ENCODE assay signal across 8 cellular contexts in the genomic region with DNA sequence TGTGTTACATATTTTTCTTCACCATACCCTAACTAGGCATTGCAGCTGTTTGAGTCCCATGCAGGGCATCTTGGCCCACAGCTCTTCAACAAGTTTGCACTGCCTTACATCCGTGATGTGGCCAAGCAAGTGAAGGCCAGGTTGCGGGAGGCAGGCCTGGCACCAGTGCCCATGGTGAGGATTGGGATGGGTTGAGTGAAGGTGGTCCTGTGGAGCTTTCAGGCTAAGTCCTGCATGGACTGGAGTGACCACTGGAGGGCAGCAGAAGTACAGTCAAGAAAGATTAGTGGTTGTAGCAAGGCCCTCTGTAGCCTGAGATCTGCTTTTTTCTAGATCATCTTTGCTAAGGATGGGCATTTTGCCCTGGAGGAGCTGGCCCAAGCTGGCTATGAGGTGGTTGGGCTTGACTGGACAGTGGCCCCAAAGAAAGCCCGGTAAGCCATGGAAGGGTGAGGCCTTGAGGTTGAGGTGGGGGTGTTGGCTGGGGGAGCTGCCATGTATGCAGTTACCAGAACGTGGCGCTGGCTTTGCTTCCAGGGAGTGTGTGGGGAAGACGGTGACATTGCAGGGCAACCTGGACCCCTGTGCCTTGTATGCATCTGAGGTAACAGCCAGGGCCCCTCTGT. TPM values are rescaled to one million over a fixed set of nuclear protein-coding genes. Genes with fewer than 3 reads are reported as not detected.
A peak's percentile ranks its signal among the peaks of the same experiment; 100 is the strongest.
DNase-seq lines count a peak whose midpoint lies in the region; ATAC-seq, FAIRE-seq and TF ChIP-seq lines count a peak whose summit lies in the region.

No MANE protein-coding gene starts in this region.

- peak overlapping the region; percentile 28 for H3K4me2 ChIP-seq in HepG2 (ENCODE audit: low read depth, low read length)

- H3K27ac Mint-ChIP-seq in activated CD4-positive, alpha-beta T cell treated with anti-CD3 and anti-CD28 coated beads for 36 hours, result peak overlapping the region; percentile 64

- H3K9ac ChIP-seq in HepG2 (ENCODE audit: insufficient read depth, low read depth, low read length), result no peak overlapping the region

- CTCF ChIA-PET in AG04450 (lab: Charles Lee) (interaction anchor here (0.5 to 11.4 kb wide), 51 partner anchors 9 to 555 kb away, joined by 3 to 616 read pairs (median 4); partner anchors contain the start of genes BEST4, CCDC163, EIF2B3 and HPDL), HepG2 (lab: Yijun Ruan, JAX; ENCODE audit: low intra/inter-chr PET ratio, low total read pairs) (interaction anchor here (0.6 to 2.2 kb wide), 3 partner anchors 231 to 290 kb away, joined by 3 to 24 read pairs (median 12); no protein-coding TSS in a partner anchor)
- CTCF ChIA-PET in activated CD4-positive, alpha-beta T cell treated with anti-CD3 and anti-CD28 coated beads for 36 hours (lab: Charles Lee), result interaction anchor here (0.6 to 12.6 kb wide), 26 partner anchors 9 to 515 kb away, joined by 3 to 255 read pairs (median 4); partner anchors contain the start of genes MUTYH, PLK3, TESK2 and TOE1

- H3K9me3 ChIP-seq in AG04450 (ENCODE audit: control insufficient read depth, insufficient read depth, low read length) (no peaks in the 10 kb centered on the region; the same call in 1 of the 2 replicates), HepG2 (ENCODE audit: low read length) (no peaks in the 10 kb centered on the region)

- 73% methylated on average over 4 of the region's 6 CpGs for WGBS in HepG2 (ENCODE audit: low lambda C conversion rate)

- peaks cover 32% of the 10 kb centered on the region for H3K4me1 Mint-ChIP-seq in activated CD4-positive, alpha-beta T cell treated with anti-CD3 and anti-CD28 coated beads for 36 hours

- peak; percentile 89 for TF ChIP-seq RAD21 in HepG2 (CRISPR knock-in tag; IDR thresholded peaks at IDR 0.05)

- intact Hi-C loops in activated CD4-positive, alpha-beta T cell treated with anti-CD3 and anti-CD28 coated beads for 36 hours (cut with DNase I, micrococcal nuclease), result loop anchor here (1.0 to 5.0 kb wide), 7 partner anchors 177 to 1233 kb away; partner anchors contain the start of genes BEST4 (in 1 of the 2), NASP (in 1 of the 2), RAD54L (in 1 of the 2) and RNU5D-1 (in 1 of the 2)
- intact Hi-C loops in HepG2 (cut with micrococcal nuclease; ENCODE audit: unreplicated experiment), result loop anchor here (1.0 to 5.0 kb wide), 3 partner anchors 177 to 286 kb away; no protein-coding TSS in a partner anchor

- peaks cover 26% of the 10 kb centered on the region for H3K79me2 ChIP-seq in HepG2 (ENCODE audit: insufficient read depth, low read length)

- H3K27me3 Mint-ChIP-seq in activated CD4-positive, alpha-beta T cell treated with anti-CD3 and anti-CD28 coated beads for 36 hours, result no peaks in the 10 kb centered on the region

- FAIRE-seq in H54 (lab: Jason Lieb, UNC) (no peak), HepG2 (lab: Jason Lieb, UNC) (peak; percentile 92)

- DNase-seq in AG04450 (ENCODE audit: low read depth, low spot score) (peak; percentile 74), H54 (ENCODE audit: insufficient read length, low spot score) (peak; percentile 58), NCI-H460 (ENCODE audit: extremely low read depth, low read depth) (peak; percentile 69), cerebellum (ENCODE audit: low spot score) (peak; percentile 90), HepG2 (ENCODE audit: low spot score) (peak; percentile 72)
- DNase-seq in activated CD4-positive, alpha-beta T cell treated with anti-CD3 and anti-CD28 coated beads for 36 hours, result peak; percentile 88
- DNase-seq in stimulated activated CD4-positive, alpha-beta T cell treated with anti-CD3 and anti-CD28 coated beads, Interleukin-4, amount 100 ng/mL, for 4 hours, result peak; percentile 66 to 75

- H3K9me3 Mint-ChIP-seq in activated CD4-positive, alpha-beta T cell treated with anti-CD3 and anti-CD28 coated beads for 36 hours (ENCODE audit: low read depth), result no peaks in the 10 kb centered on the region

- TF ChIP-seq EP300 in HepG2 (IDR thresholded peaks at IDR 0.05; ENCODE audit: low read depth in 2 of 2, low read length in 2 of 2), result no peak
- no peak for TF ChIP-seq EP300 in HepG2 (CRISPR knock-in tag; IDR thresholded peaks at IDR 0.05; ENCODE audit: borderline replicate concordance)

- peaks cover 6% of the 10 kb centered on the region for H3K36me3 Mint-ChIP-seq in activated CD4-positive, alpha-beta T cell treated with anti-CD3 and anti-CD28 coated beads for 36 hours (ENCODE audit: low read depth)

- peak; percentile 18 for ATAC-seq in activated CD4-positive, alpha-beta T cell treated with anti-CD3 and anti-CD28 coated beads for 36 hours
- ATAC-seq in HepG2 (peak; percentile 8; the same call in 2 of the 3 replicates), GM21423 (IDR thresholded peaks at IDR 0.05; ENCODE audit: unreplicated experiment) (no peak)

- TF ChIP-seq POLR2A in H54 (IDR thresholded peaks at IDR 0.05; ENCODE audit: low read depth, low read length) (no peak), HepG2 (IDR thresholded peaks at IDR 0.05; ENCODE audit: insufficient read depth in 1 of 2, low read depth in 2 of 2, low read length in 2 of 2) (no peak; a peak in 2 of 4 replicates)

- BruUV-seq in HepG2 (replicated peaks; lab: Mats Ljungman, UMichigan), result no TSS peak

- H3K4me3 ChIP-seq in AG04450 (ENCODE audit: low read depth, low read length) (peak overlapping the region; percentile 27), HepG2 (replicated peaks in 1 of 3; ENCODE audit: insufficient read depth in 1 of 3, low read depth in 2 of 3, low read length in 3 of 3) (no peak overlapping the region)

- in situ Hi-C loops in HepG2 (cut with HindIII; ENCODE audit: extremely low pct_ligation_motif_present, low pct_unique_long_range_greater_than_20kb), result loop anchor here (5.0 to 25.0 kb wide), 4 partner anchors 177 to 478 kb away; partner anchors contain the start of genes PTCH2 and TESK2

- H3K27ac ChIP-seq in AG04450 (ENCODE audit: low read depth, low read length) (no peak overlapping the region), HepG2 (ENCODE audit: extremely low read length, insufficient read depth, low read length) (no peak overlapping the region)

- H4K20me1 ChIP-seq in HepG2 (ENCODE audit: insufficient read depth, low read length), result no peaks in the 10 kb centered on the region

- peak overlapping the region; percentile 49 for H3K4me3 Mint-ChIP-seq in activated CD4-positive, alpha-beta T cell treated with anti-CD3 and anti-CD28 coated beads for 36 hours

- peak; percentile 89 for TF ChIP-seq CTCF in AG04450 (IDR thresholded peaks at IDR 0.05; ENCODE audit: low read depth, low read length)
- peak; percentile 97 for TF ChIP-seq CTCF in HepG2 (CRISPR knock-in tag; IDR thresholded peaks at IDR 0.05)

- peaks cover 0 to 15% of the 10 kb centered on the region in 2 experiments; a peak in 3 of 5 replicates for H3K36me3 ChIP-seq in HepG2 (replicated peaks in 1 of 2; ENCODE audit: control insufficient read depth in 1 of 2, insufficient read depth in 2 of 2, low read length in 2 of 2)

- H3K27me3 ChIP-seq in AG04450 (ENCODE audit: control insufficient read depth, insufficient read depth, low read length), result no peaks in the 10 kb centered on the region
- H3K27me3 ChIP-seq in HepG2 (ENCODE audit: control insufficient read depth in 1 of 2, insufficient read depth in 2 of 2, low read length in 2 of 2), result no peaks in the 10 kb centered on the region; a peak in 1 of 5 replicates

- peaks cover 30% of the 10 kb centered on the region for H3K4me1 ChIP-seq in HepG2 (ENCODE audit: insufficient read depth, low read length)

- POLR2A ChIA-PET in AG04450 (lab: Yijun Ruan, JAX), result interaction anchor here (0.8 to 1.7 kb wide), 5 partner anchors 215 to 507 kb away, joined by 3 to 8 read pairs (median 4); partner anchors contain the start of genes MUTYH, PLK3, PRDX1 and TOE1
- POLR2A ChIA-PET in activated CD4-positive, alpha-beta T cell treated with anti-CD3 and anti-CD28 coated beads for 36 hours (lab: Charles Lee), result interaction anchor here (0.5 to 4.7 kb wide), 7 partner anchors 29 to 481 kb away, joined by 3 to 33 read pairs (median 4); partner anchors contain the start of genes MUTYH and TOE1
- POLR2A ChIA-PET in HepG2 (lab: Yijun Ruan, JAX), result interaction anchor here (0.5 to 10.4 kb wide), 7 partner anchors 25 to 484 kb away, joined by 3 to 231 read pairs (median 3); partner anchors contain the start of genes MUTYH and TOE1

- no peak overlapping the region for H2AFZ ChIP-seq in HepG2 (ENCODE audit: low read length)

RNA-seq across cellular contexts. Expression of gene UROD, which starts 2.5 kb away (rescaled TPM):
- polyA plus RNA-seq in AG04450 (2011; rRNA removed) (185 and 226 TPM in 2 replicates), HepG2 (2011; rRNA removed) (162 and 172 TPM in 2 replicates)
- polyA minus RNA-seq in AG04450 (2011; rRNA and poly(A)+ RNA removed), result 110 and 151 TPM in 2 replicates
- total RNA-seq in NCI-H460 (2014; rRNA removed; shearing (Covaris generic)), result 88.6 and 89.2 TPM in 2 replicates
- 126 and 178 TPM in 2 replicates for polyA plus RNA-seq in NCI-H460 (2014; cell fraction: nucleus; rRNA removed)
- 100 to 1,000 TPM; 123 to 134 TPM for total RNA-seq in activated CD4-positive, alpha-beta T cell treated with anti-CD3 and anti-CD28 coated beads for 36 hours
- total RNA-seq in cerebellum (36.8 TPM), HepG2 (2016; rRNA removed; fragmentation: Illumina TruSeq; extraction: Trizol) (171 and 243 TPM in 2 replicates)
- total RNA-seq in HepG2 (2016; cell fraction: cytosol; rRNA removed; fragmentation: Illumina TruSeq; extraction: Trizol; ENCODE audit: low read depth), result 52.3 and 57.9 TPM in 2 replicates
- 176 and 234 TPM in 2 replicates for total RNA-seq in HepG2 (2016; cell fraction: insoluble cytoplasmic fraction; rRNA removed; fragmentation: Illumina TruSeq; extraction: Trizol)
- total RNA-seq in HepG2 (2016; cell fraction: membrane; rRNA removed; fragmentation: Illumina TruSeq; extraction: Trizol), result 80.0 and 84.0 TPM in 2 replicates
- 104 and 109 TPM in 2 replicates for total RNA-seq in HepG2 (2016; cell fraction: nucleus; rRNA removed; fragmentation: Illumina TruSeq; extraction: Trizol)
- 149 and 186 TPM in 2 replicates for polyA plus RNA-seq in HepG2 (2011; cell fraction: cytosol; rRNA removed)
- polyA plus RNA-seq in HepG2 (2011; cell fraction: nucleus; rRNA removed), result 221 and 235 TPM in 2 replicates
- polyA plus RNA-seq in HepG2 (2012), result 54.1 and 58.6 TPM in 2 replicates
- polyA plus RNA-seq in HepG2 (2016; cell fraction: cytosol; fragmentation: Illumina TruSeq; extraction: Trizol; ENCODE audit: low read depth), result 54.0 and 55.9 TPM in 2 replicates
- polyA plus RNA-seq in HepG2 (2016; cell fraction: insoluble cytoplasmic fraction; fragmentation: Illumina TruSeq; extraction: Trizol; ENCODE audit: low read depth), result 208 and 224 TPM in 2 replicates
- polyA plus RNA-seq in HepG2 (2016; cell fraction: membrane; fragmentation: Illumina TruSeq; extraction: Trizol; ENCODE audit: low read depth), result 72.8 and 73.2 TPM in 2 replicates
- polyA plus RNA-seq in HepG2 (2016; cell fraction: nucleus; fragmentation: Illumina TruSeq; extraction: Trizol; ENCODE audit: insufficient read depth, low read depth), result 178 and 190 TPM in 2 replicates
- 175 and 194 TPM in 2 replicates for polyA minus RNA-seq in HepG2 (2011; rRNA and poly(A)+ RNA removed; ENCODE audit: low replicate concordance)
- polyA minus RNA-seq in HepG2 (2011; cell fraction: cytosol; rRNA and poly(A)+ RNA removed), result 36.4 and 37.4 TPM in 2 replicates
- 48.0 and 55.0 TPM in 2 replicates for polyA minus RNA-seq in HepG2 (2011; cell fraction: nucleus; rRNA and poly(A)+ RNA removed)

RNA-seq across cellular contexts. Expression of gene HECTD3, which starts 3.4 kb away (rescaled TPM):
- polyA plus RNA-seq in AG04450 (2011; rRNA removed), result 40.8 and 52.0 TPM in 2 replicates
- 50.9 and 53.2 TPM in 2 replicates for polyA minus RNA-seq in AG04450 (2011; rRNA and poly(A)+ RNA removed)
- total RNA-seq in NCI-H460 (2014; rRNA removed; shearing (Covaris generic)), result 13.5 and 13.6 TPM in 2 replicates
- 13.7 and 17.2 TPM in 2 replicates for polyA plus RNA-seq in NCI-H460 (2014; cell fraction: nucleus; rRNA removed)
- total RNA-seq in activated CD4-positive, alpha-beta T cell treated with anti-CD3 and anti-CD28 coated beads for 36 hours, result 10 to 100 TPM; 18.9 to 22.3 TPM
- 13.5 TPM for total RNA-seq in cerebellum
- total RNA-seq in HepG2 (2016; rRNA removed; fragmentation: Illumina TruSeq; extraction: Trizol), result 16.2 and 18.6 TPM in 2 replicates
- 2.3 and 2.5 TPM in 2 replicates for total RNA-seq in HepG2 (2016; cell fraction: cytosol; rRNA removed; fragmentation: Illumina TruSeq; extraction: Trizol; ENCODE audit: low read depth)
- total RNA-seq in HepG2 (2016; cell fraction: insoluble cytoplasmic fraction; rRNA removed; fragmentation: Illumina TruSeq; extraction: Trizol), result 13.8 and 18.5 TPM in 2 replicates
- total RNA-seq in HepG2 (2016; cell fraction: membrane; rRNA removed; fragmentation: Illumina TruSeq; extraction: Trizol), result 4.6 and 6.4 TPM in 2 replicates
- total RNA-seq in HepG2 (2016; cell fraction: nucleus; rRNA removed; fragmentation: Illumina TruSeq; extraction: Trizol), result 14.0 and 15.5 TPM in 2 replicates
- 24.5 and 27.1 TPM in 2 replicates for polyA plus RNA-seq in HepG2 (2011; rRNA removed)
- polyA plus RNA-seq in HepG2 (2011; cell fraction: cytosol; rRNA removed), result 19.4 and 21.0 TPM in 2 replicates
- 86.2 and 90.2 TPM in 2 replicates for polyA plus RNA-seq in HepG2 (2011; cell fraction: nucleus; rRNA removed)
- 11.7 and 15.3 TPM in 2 replicates for polyA plus RNA-seq in HepG2 (2012)
- 1.4 and 1.9 TPM in 2 replicates for polyA plus RNA-seq in HepG2 (2016; cell fraction: cytosol; fragmentation: Illumina TruSeq; extraction: Trizol; ENCODE audit: low read depth)
- polyA plus RNA-seq in HepG2 (2016; cell fraction: insoluble cytoplasmic fraction; fragmentation: Illumina TruSeq; extraction: Trizol; ENCODE audit: low read depth), result 17.1 and 21.5 TPM in 2 replicates
- 4.6 and 6.1 TPM in 2 replicates for polyA plus RNA-seq in HepG2 (2016; cell fraction: membrane; fragmentation: Illumina TruSeq; extraction: Trizol; ENCODE audit: low read depth)
- 38.8 and 41.9 TPM in 2 replicates for polyA plus RNA-seq in HepG2 (2016; cell fraction: nucleus; fragmentation: Illumina TruSeq; extraction: Trizol; ENCODE audit: insufficient read depth, low read depth)
- polyA minus RNA-seq in HepG2 (2011; rRNA and poly(A)+ RNA removed; ENCODE audit: low replicate concordance), result 38.1 and 44.2 TPM in 2 replicates
- 13.9 and 14.3 TPM in 2 replicates for polyA minus RNA-seq in HepG2 (2011; cell fraction: cytosol; rRNA and poly(A)+ RNA removed)
- polyA minus RNA-seq in HepG2 (2011; cell fraction: nucleus; rRNA and poly(A)+ RNA removed), result 17.5 and 23.1 TPM in 2 replicates

RNA-seq across cellular contexts. Expression of gene EIF2B3, which starts 28.1 kb away (rescaled TPM):
- polyA plus RNA-seq in AG04450 (2011; rRNA removed) (44.0 and 52.4 TPM in 2 replicates), HepG2 (2011; rRNA removed) (17.1 and 20.1 TPM in 2 replicates)
- 41.1 and 43.8 TPM in 2 replicates for polyA minus RNA-seq in AG04450 (2011; rRNA and poly(A)+ RNA removed)
- 22.8 and 23.0 TPM in 2 replicates for total RNA-seq in NCI-H460 (2014; rRNA removed; shearing (Covaris generic))
- polyA plus RNA-seq in NCI-H460 (2014; cell fraction: nucleus; rRNA removed), result 25.0 and 28.3 TPM in 2 replicates
- 10 to 100 TPM; 37.3 to 41.8 TPM for total RNA-seq in activated CD4-positive, alpha-beta T cell treated with anti-CD3 and anti-CD28 coated beads for 36 hours
- total RNA-seq in cerebellum (29.1 TPM), HepG2 (2016; rRNA removed; fragmentation: Illumina TruSeq; extraction: Trizol) (41.0 and 62.6 TPM in 2 replicates)
- total RNA-seq in HepG2 (2016; cell fraction: cytosol; rRNA removed; fragmentation: Illumina TruSeq; extraction: Trizol; ENCODE audit: low read depth), result 9.5 and 10.1 TPM in 2 replicates
- 39.3 and 67.7 TPM in 2 replicates for total RNA-seq in HepG2 (2016; cell fraction: insoluble cytoplasmic fraction; rRNA removed; fragmentation: Illumina TruSeq; extraction: Trizol)
- total RNA-seq in HepG2 (2016; cell fraction: membrane; rRNA removed; fragmentation: Illumina TruSeq; extraction: Trizol), result 13.5 and 13.7 TPM in 2 replicates
- total RNA-seq in HepG2 (2016; cell fraction: nucleus; rRNA removed; fragmentation: Illumina TruSeq; extraction: Trizol), result 24.8 and 30.1 TPM in 2 replicates
- 14.3 and 17.4 TPM in 2 replicates for polyA plus RNA-seq in HepG2 (2011; cell fraction: cytosol; rRNA removed)
- polyA plus RNA-seq in HepG2 (2011; cell fraction: nucleus; rRNA removed), result 4.6 and 6.5 TPM in 2 replicates
- polyA plus RNA-seq in HepG2 (2012), result 18.6 and 21.6 TPM in 2 replicates
- 5.6 and 5.8 TPM in 2 replicates for polyA plus RNA-seq in HepG2 (2016; cell fraction: cytosol; fragmentation: Illumina TruSeq; extraction: Trizol; ENCODE audit: low read depth)
- polyA plus RNA-seq in HepG2 (2016; cell fraction: insoluble cytoplasmic fraction; fragmentation: Illumina TruSeq; extraction: Trizol; ENCODE audit: low read depth), result 51.1 and 52.1 TPM in 2 replicates
- 6.7 and 6.9 TPM in 2 replicates for polyA plus RNA-seq in HepG2 (2016; cell fraction: membrane; fragmentation: Illumina TruSeq; extraction: Trizol; ENCODE audit: low read depth)
- 14.3 and 17.5 TPM in 2 replicates for polyA plus RNA-seq in HepG2 (2016; cell fraction: nucleus; fragmentation: Illumina TruSeq; extraction: Trizol; ENCODE audit: insufficient read depth, low read depth)
- polyA minus RNA-seq in HepG2 (2011; rRNA and poly(A)+ RNA removed; ENCODE audit: low replicate concordance), result 12.9 and 18.9 TPM in 2 replicates
- polyA minus RNA-seq in HepG2 (2011; cell fraction: cytosol; rRNA and poly(A)+ RNA removed), result 8.2 and 12.9 TPM in 2 replicates
- polyA minus RNA-seq in HepG2 (2011; cell fraction: nucleus; rRNA and poly(A)+ RNA removed), result 24.9 and 35.5 TPM in 2 replicates
